ENCODE assay signal across 27 cellular contexts in the genomic region with DNA sequence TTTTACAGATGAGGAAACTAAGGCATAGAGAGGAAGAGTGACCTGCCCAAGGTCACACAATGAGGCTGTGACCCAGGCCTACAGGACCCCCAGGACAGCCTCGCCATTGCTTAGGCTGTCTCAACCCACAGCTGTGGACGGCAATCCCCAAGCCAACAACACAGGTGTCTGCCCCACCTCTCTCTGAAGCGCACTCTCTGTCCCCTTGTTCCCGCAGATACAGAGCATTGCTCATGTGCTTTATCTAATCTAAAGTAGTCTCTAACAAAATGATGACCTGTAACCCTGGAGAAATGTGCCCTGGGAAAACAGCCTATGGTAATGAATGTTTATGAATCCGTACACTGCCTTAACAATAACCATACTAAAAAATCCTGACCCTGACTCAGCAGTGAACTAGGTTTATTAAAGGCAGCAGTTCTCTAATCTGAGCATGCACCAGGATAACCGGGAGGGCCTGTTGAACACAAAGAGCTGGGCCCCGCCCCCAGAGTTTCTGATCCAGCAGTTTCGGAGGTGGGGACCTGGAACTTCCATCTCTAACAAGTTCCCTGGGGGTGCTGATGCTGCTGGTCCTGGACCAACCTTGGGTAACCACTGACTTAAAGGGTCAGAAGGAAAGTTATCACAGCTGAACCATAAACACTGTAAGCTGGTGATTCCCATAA. TPM values are rescaled to one million over a fixed set of nuclear protein-coding genes. Genes with fewer than 3 reads are reported as not detected.
"Had no signal": no experiment of that assay in that cellular context is flagged by ENCODE, and none has a peak within 500 bp of the region (broad histone marks: within the 10 kb centered on the region; RNA-seq: fewer than 3 reads in every experiment).

No MANE protein-coding gene starts in this region.

- H3K9me3 Mint-ChIP-seq: activated naive CD4-positive, alpha-beta T cell treated with anti-CD3 and anti-CD28 coated beads, Interleukin-2, amount 10 ng/mL, durations not matched to agents 7 days and 5 days; activated T-cell treated with anti-CD3 and anti-CD28 coated beads, Interleukin-2, amount 50 U/mL, for 4 hours; nephron; stimulated activated naive B cell treated with anti-CD40 and anti-IgM and Interleukin-4, amounts not matched to agents 10 μg/mL and 1 μg/mL and 100 μg/mL, for 72 hours; T-cell had no signal

- H3K4me1 Mint-ChIP-seq: activated naive CD4-positive, alpha-beta T cell treated with anti-CD3 and anti-CD28 coated beads, Interleukin-2, amount 10 ng/mL, durations not matched to agents 7 days and 5 days; stimulated activated naive B cell treated with anti-CD40 and anti-IgM and Interleukin-4, amounts not matched to agents 10 μg/mL and 1 μg/mL and 100 μg/mL, for 72 hours; T-cell had no signal

- H3K27me3 Mint-ChIP-seq: activated naive CD4-positive, alpha-beta T cell treated with anti-CD3 and anti-CD28 coated beads, Interleukin-2, amount 10 ng/mL, durations not matched to agents 7 days and 5 days; stimulated activated naive B cell treated with anti-CD40 and anti-IgM and Interleukin-4, amounts not matched to agents 10 μg/mL and 1 μg/mL and 100 μg/mL, for 72 hours; T-cell had no signal

- DNase-seq: activated CD4-positive, alpha-beta T cell treated with anti-CD3 and anti-CD28 coated beads for 4 hours; activated CD4-positive, alpha-beta T cell treated with anti-CD3 and anti-CD28 coated beads, Interleukin-2, amount 50 U/mL, for 48 hours; activated CD8-positive, alpha-beta memory T cell treated with anti-CD3 and anti-CD28 coated beads, Interleukin-2, amount 50 U/mL, for 48 hours; activated effector memory CD4-positive, alpha-beta T cell treated with Interleukin-2 at 50 U/mL for 16 hours; activated naive CD4-positive, alpha-beta T cell treated with anti-CD3 and anti-CD28 coated beads, Interleukin-2, amount 10 ng/mL, durations not matched to agents 7 days and 5 days; activated T-cell treated with anti-CD3 and anti-CD28 coated beads, Interleukin-2, amount 50 U/mL, for 4 hours; anterior cingulate cortex; body of pancreas; cortex of kidney; erythroblast; gastrocnemius medialis; hypothalamus; left ventricle myocardium superior; nucleus accumbens; right lobe of liver; stimulated activated CD4-positive, alpha-beta T cell treated with anti-CD3 and anti-CD28 coated beads, Interleukin-2, amount 100 ng/mL, for 48 hours; stimulated activated CD8-positive, alpha-beta memory T cell treated with anti-CD3 and anti-CD28 coated beads, Interleukin-4, amount 100 ng/mL, for 48 hours; stimulated activated naive B cell treated with anti-CD40 and anti-IgM and Interleukin-4, amounts not matched to agents 10 μg/mL and 1 μg/mL and 100 μg/mL, for 72 hours; T-cell; T-helper 9 cell; testis; upper lobe of left lung had no signal

- H3K9me3 ChIP-seq: body of pancreas, gastrocnemius medialis, right lobe of liver, testis, upper lobe of left lung had no signal

- H3K27ac ChIP-seq: body of pancreas, cardiac muscle cell, gastrocnemius medialis, testis, upper lobe of left lung had no signal

- H3K4me3 ChIP-seq: body of pancreas, cardiac muscle cell, gastrocnemius medialis, right lobe of liver, smooth muscle cell, testis, upper lobe of left lung had no signal

- H3K27ac Mint-ChIP-seq: activated naive CD4-positive, alpha-beta T cell treated with anti-CD3 and anti-CD28 coated beads, Interleukin-2, amount 10 ng/mL, durations not matched to agents 7 days and 5 days; nephron; T-cell had no signal

- H3K4me2 ChIP-seq: smooth muscle cell had no signal

- H3K4me3 Mint-ChIP-seq: activated naive CD4-positive, alpha-beta T cell treated with anti-CD3 and anti-CD28 coated beads, Interleukin-2, amount 10 ng/mL, durations not matched to agents 7 days and 5 days; activated T-cell treated with anti-CD3 and anti-CD28 coated beads, Interleukin-2, amount 50 U/mL, for 4 hours; nephron; stimulated activated naive B cell treated with anti-CD40 and anti-IgM and Interleukin-4, amounts not matched to agents 10 μg/mL and 1 μg/mL and 100 μg/mL, for 72 hours; T-cell had no signal

- ATAC-seq: activated T-cell treated with anti-CD3 and anti-CD28 coated beads, Interleukin-2, amount 50 U/mL, for 4 hours; body of pancreas; gastrocnemius medialis; stimulated activated naive B cell treated with anti-CD40 and anti-IgM and Interleukin-4, amounts not matched to agents 10 μg/mL and 1 μg/mL and 100 μg/mL, for 72 hours; T-cell had no signal

- H3K27me3 ChIP-seq: body of pancreas, cardiac muscle cell, gastrocnemius medialis, right lobe of liver, testis, upper lobe of left lung had no signal

- H3K4me1 ChIP-seq: gastrocnemius medialis, testis, upper lobe of left lung had no signal

RNA-seq across cellular contexts. Expression of gene SLC15A1, which starts 50.7 kb away (rescaled TPM):
- total RNA-seq: activated CD8-positive, alpha-beta memory T cell treated with anti-CD3 and anti-CD28 coated beads for 36 hours; activated T-cell treated with anti-CD3 and anti-CD28 coated beads, Interleukin-2, amount 50 U/mL, for 4 hours; cardiac muscle cell; gastrocnemius medialis; left ventricle myocardium superior; myocyte had no signal
